ENCODE assay signal across 14 cellular contexts in genomic region chr19:42152876-42153275, GRCh38. TPM values are rescaled to one million over a fixed set of nuclear protein-coding genes. Genes with fewer than 3 reads are reported as not detected.
A peak's percentile ranks its signal among the peaks of the same experiment; 100 is the strongest.
DNase-seq lines count a peak whose midpoint lies in the region; ATAC-seq and TF ChIP-seq lines count a peak whose summit lies in the region.
"Had no signal": no experiment of that assay in that cellular context is flagged by ENCODE, and none has a peak within 500 bp of the region (broad histone marks: within the 10 kb centered on the region; RNA-seq: fewer than 3 reads in every experiment).

No MANE protein-coding gene starts in this region.

- H3K9me3 Mint-ChIP-seq in brain (no peaks in the 10 kb centered on the region), neural crest cell (no peaks in the 10 kb centered on the region)
- H3K9me3 Mint-ChIP-seq: CD4-positive, CD25-positive, alpha-beta regulatory T cell; GM23338 had no signal

- 84% methylated on average over 7 of the region's 14 CpGs for WGBS in SK-N-SH (ENCODE audit: low lambda C conversion rate)

- no peaks in the 10 kb centered on the region for H3K79me2 ChIP-seq in SK-N-SH (ENCODE audit: insufficient read depth)

- ATAC-seq in SK-N-SH treated with all-trans-retinoic acid at 6 μM for 48 hours: no peak
- no peak for ATAC-seq in HG03457 (IDR thresholded peaks at IDR 0.05; ENCODE audit: unreplicated experiment)
- ATAC-seq in GM19455 (IDR thresholded peaks at IDR 0.05; ENCODE audit: unreplicated experiment): no peak
- ATAC-seq in HG03354 (IDR thresholded peaks at IDR 0.05; ENCODE audit: poor library complexity, severe bottlenecking, unreplicated experiment): no peak
- ATAC-seq: GM12878, GM23338 had no signal

- no peaks in the 10 kb centered on the region for H4K20me1 ChIP-seq in SK-N-SH (ENCODE audit: insufficient read depth)

- TF ChIP-seq RAD21 in SK-N-SH (IDR thresholded peaks at IDR 0.05; ENCODE audit: low read length): no peak

- peaks cover 0 to 16% of the 10 kb centered on the region in 2 experiments; a peak in 1 of 4 replicates for H3K4me1 ChIP-seq in SK-N-SH (ENCODE audit: control insufficient read depth in 1 of 2, insufficient read depth in 2 of 2, low read depth in 1 of 2, low read length in 1 of 2)
- H3K4me1 ChIP-seq: HAP-1 had no signal

- POLR2A ChIA-PET in SK-N-SH (lab: Yijun Ruan, JAX): no interaction called here

- H3K9me3 ChIP-seq in SK-N-SH: no peaks in the 10 kb centered on the region
- H3K9me3 ChIP-seq: BLaER1 treated with 17β-estradiol and CSF1 and Interleukin-3, amounts not matched to agents 10 nM and 100 nM; HAP-1 had no signal

- H3K4me1 Mint-ChIP-seq in brain (peaks cover 82% of the 10 kb centered on the region), neural crest cell (peaks cover 54% of the 10 kb centered on the region)

- no peak overlapping the region for H3K4me3 ChIP-seq in SK-N-SH (ENCODE audit: low read depth in 2 of 2, low read length in 1 of 2)
- H3K4me3 ChIP-seq: BLaER1 treated with 17β-estradiol and CSF1 and Interleukin-3, amounts not matched to agents 10 nM and 100 nM; GM12878; GM23338; HAP-1 had no signal

- H3F3A ChIP-seq in SK-N-SH (replicated peaks; ENCODE audit: insufficient read depth): no peaks in the 10 kb centered on the region

- no peaks in the 10 kb centered on the region for H3K9me2 ChIP-seq in SK-N-SH

- no peak overlapping the region for H2AFZ ChIP-seq in SK-N-SH (ENCODE audit: low read depth)
- H2AFZ ChIP-seq: GM23338 had no signal

- H3K4me3 Mint-ChIP-seq in brain: peak overlapping the region in 2 of 5 experiments; percentile 46 to 60
- H3K4me3 Mint-ChIP-seq in neural crest cell: peak overlapping the region; percentile 52
- H3K4me3 Mint-ChIP-seq: CD4-positive, CD25-positive, alpha-beta regulatory T cell; GM23338 had no signal

- H3K27me3 Mint-ChIP-seq in brain (peaks cover 15% of the 10 kb centered on the region), neural crest cell (ENCODE audit: low read depth) (peaks cover 61% of the 10 kb centered on the region)
- H3K27me3 Mint-ChIP-seq: CD4-positive, CD25-positive, alpha-beta regulatory T cell had no signal

- no peak overlapping the region for H3K9ac ChIP-seq in SK-N-SH
- H3K9ac ChIP-seq: BLaER1 treated with 17β-estradiol and CSF1 and Interleukin-3, amounts not matched to agents 10 nM and 100 nM had no signal

- H3K27ac Mint-ChIP-seq in brain: peak overlapping the region in 3 of 5 experiments; percentile 77 to 90 (median 79)
- peak overlapping the region; percentile 40 for H3K27ac Mint-ChIP-seq in neural crest cell (ENCODE audit: unreplicated experiment)
- H3K27ac Mint-ChIP-seq: GM23338 had no signal

- H3K27me3 ChIP-seq in SK-N-SH (ENCODE audit: insufficient read depth): peaks cover 31% of the 10 kb centered on the region
- H3K27me3 ChIP-seq: BLaER1 treated with 17β-estradiol and CSF1 and Interleukin-3, amounts not matched to agents 10 nM and 100 nM had no signal

- no peaks in the 10 kb centered on the region for H3K36me3 ChIP-seq in SK-N-SH (replicated peaks in 1 of 2; ENCODE audit: control insufficient read depth in 1 of 2, insufficient read depth in 2 of 2, low read length in 1 of 2)
- H3K36me3 ChIP-seq: BLaER1 treated with 17β-estradiol and CSF1 and Interleukin-3, amounts not matched to agents 10 nM and 100 nM; HAP-1 had no signal

- CTCF ChIA-PET in SK-N-SH (lab: Yijun Ruan, JAX): interaction anchor here (0.8 kb wide), 3 partner anchors 16 to 118 kb away, joined by 3 read pairs; no protein-coding TSS in a partner anchor

- peak; percentile 26 for DNase-seq in SK-N-SH
- no peak for DNase-seq in neural crest cell (ENCODE audit: low read depth, low spot score)
- DNase-seq: 8988T; ACHN; CD4-positive, CD25-positive, alpha-beta regulatory T cell had no signal

- TF ChIP-seq CTCF in SK-N-SH (IDR thresholded peaks at IDR 0.05) (no peak), brain (conservative IDR thresholded peaks at IDR 0.05) (no peak), neural crest cell (conservative IDR thresholded peaks at IDR 0.05) (no peak)

- TF ChIP-seq EP300 in SK-N-SH (IDR thresholded peaks at IDR 0.05; ENCODE audit: borderline replicate concordance in 1 of 2, low read depth in 1 of 2, low read length in 1 of 2): no peak

- H3K27ac ChIP-seq in SK-N-SH (ENCODE audit: low read depth in 2 of 2, low read length in 1 of 2): no peak overlapping the region
- H3K27ac ChIP-seq: BLaER1 treated with 17β-estradiol and CSF1 and Interleukin-3, amounts not matched to agents 10 nM and 100 nM had no signal

- no peak overlapping the region for H3K4me2 ChIP-seq in SK-N-SH
- H3K4me2 ChIP-seq: BLaER1 treated with 17β-estradiol and CSF1 and Interleukin-3, amounts not matched to agents 10 nM and 100 nM; GM23338 had no signal

- H3K36me3 Mint-ChIP-seq in brain (no peaks in the 10 kb centered on the region), neural crest cell (ENCODE audit: low read depth) (no peaks in the 10 kb centered on the region)

TF ChIP-seq in SK-N-SH, 30 proteins besides CTCF, POLR2A, EP300 and RAD21:
- TF ChIP-seq YY1 (IDR thresholded peaks at IDR 0.05; ENCODE audit: low read depth): no peak
- no peak for TF ChIP-seq IRF3 (IDR thresholded peaks at IDR 0.05; ENCODE audit: low read depth, low read length)
- no peak for TF ChIP-seq USF1 (IDR thresholded peaks at IDR 0.05; ENCODE audit: borderline replicate concordance, low read depth)
- TF ChIP-seq FOXJ3 (CRISPR knock-in tag; IDR thresholded peaks at IDR 0.05): no peak
- no peak for TF ChIP-seq RXRA (IDR thresholded peaks at IDR 0.05; ENCODE audit: borderline replicate concordance, low read depth)
- no peak for TF ChIP-seq JUND (IDR thresholded peaks at IDR 0.05)
- no peak for TF ChIP-seq TAF1 (IDR thresholded peaks at IDR 0.05; ENCODE audit: borderline replicate concordance, low read depth, low read length)

TF ChIP-seq in SK-N-SH treated with all-trans-retinoic acid at 6 μM for 48 hours, 23 proteins besides CTCF, POLR2A, EP300 and RAD21 (continues in another document):
- TF ChIP-seq GLIS3 (CRISPR knock-in tag; IDR thresholded peaks at IDR 0.05) (no peak), TOX (CRISPR knock-in tag; IDR thresholded peaks at IDR 0.05; ENCODE audit: borderline replicate concordance) (no peak), CSRNP3 (CRISPR knock-in tag; IDR thresholded peaks at IDR 0.05) (no peak), ESRRG (CRISPR knock-in tag; IDR thresholded peaks at IDR 0.05) (no peak), POU6F1 (CRISPR knock-in tag; IDR thresholded peaks at IDR 0.05; ENCODE audit: borderline replicate concordance, low read depth) (no peak), CREB5 (CRISPR knock-in tag; IDR thresholded peaks at IDR 0.05; ENCODE audit: low read depth) (no peak)

RNA-seq across cellular contexts. Expression of gene POU2F2, which starts 20.6 kb away (rescaled TPM):
- polyA plus RNA-seq in SK-N-SH (2012; rRNA removed): 0.15 and 0.49 TPM in 2 replicates
- polyA plus RNA-seq in SK-N-SH (2012; cell fraction: cytosol; rRNA removed): 0.18 and 0.29 TPM in 2 replicates
- 0.89 and 0.94 TPM in 2 replicates for polyA plus RNA-seq in SK-N-SH (2012; cell fraction: nucleus; rRNA removed)
- 6.9 TPM for polyA plus RNA-seq in brain (ENCODE audit: insufficient read depth, low read depth, low replicate concordance)
- total RNA-seq in neural crest cell: 2.3 and 2.5 TPM in 2 replicates
